In the genomic region with DNA sequence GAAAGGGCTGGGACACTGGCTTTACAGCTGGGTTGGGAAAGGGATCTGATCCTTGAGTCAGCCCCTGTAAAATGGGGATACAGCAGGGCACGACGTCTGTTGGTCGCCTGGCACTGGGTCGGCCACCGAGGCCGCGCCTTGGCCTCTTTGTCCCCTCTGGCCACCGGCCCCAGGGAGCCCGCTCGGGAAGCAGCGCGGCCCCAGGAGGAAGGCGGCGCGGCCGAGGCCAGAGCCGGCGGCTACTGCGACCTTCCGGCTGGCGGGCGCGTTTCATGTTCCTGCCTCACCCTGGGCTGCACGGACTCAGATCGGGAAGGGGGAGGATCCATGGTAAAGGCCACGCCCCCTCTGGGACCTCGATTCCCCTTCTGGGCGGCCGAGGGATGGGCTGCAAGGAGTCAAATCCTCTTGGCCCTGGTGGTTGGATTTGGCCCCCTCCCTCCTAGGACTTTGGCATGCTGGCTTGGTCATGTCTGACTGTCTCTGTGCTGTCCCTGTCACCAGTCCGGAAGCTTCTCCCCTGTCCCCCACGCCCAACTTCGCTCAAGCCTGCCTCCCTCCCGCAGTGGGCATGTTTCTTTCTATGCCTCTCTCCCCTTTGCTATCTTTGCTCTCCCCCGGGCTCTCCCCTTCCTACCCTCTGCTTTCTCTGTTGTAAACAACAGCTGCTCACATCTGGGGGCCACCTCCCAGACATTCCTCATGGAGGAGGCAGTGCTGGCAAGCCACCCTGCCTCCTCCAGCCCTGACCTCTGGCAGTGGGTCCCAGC, we compare ENCODE assay signal across 8 cellular contexts. TPM values are rescaled to one million over a fixed set of nuclear protein-coding genes. Genes with fewer than 3 reads are reported as not detected.
A peak's percentile ranks its signal among the peaks of the same experiment; 100 is the strongest.
DNase-seq lines count a peak whose midpoint lies in the region; ATAC-seq, FAIRE-seq and TF ChIP-seq lines count a peak whose summit lies in the region.

No MANE protein-coding gene starts in this region.

- H3K9me3 ChIP-seq in BLaER1: no peaks in the 10 kb centered on the region

- no peaks in the 10 kb centered on the region for H3K27me3 ChIP-seq in BLaER1

- peaks cover 81% of the 10 kb centered on the region for H3K36me3 ChIP-seq in BLaER1

- peak overlapping the region; percentile 58; the same call in 1 of the 2 replicates for H3K27ac ChIP-seq in BLaER1

- no peak for FAIRE-seq in GM19239 (lab: Jason Lieb, UNC)

- peaks cover 81% of the 10 kb centered on the region for H3K4me1 ChIP-seq in BLaER1

- TF ChIP-seq CTCF in fibroblast of villous mesenchyme (IDR thresholded peaks at IDR 0.05; ENCODE audit: insufficient read depth, low read depth, low read length): no peak
- TF ChIP-seq CTCF in natural killer cell (IDR thresholded peaks at IDR 0.05): no peak

- H3K4me2 ChIP-seq in BLaER1: peak overlapping the region; percentile 29; the same call in 1 of the 2 replicates

- no peaks in the 10 kb centered on the region for H3K27me3 Mint-ChIP-seq in natural killer cell (ENCODE audit: low read depth in 2 of 2)

- peaks cover 16% of the 10 kb centered on the region; the same call in 1 of the 2 replicates for H4K20me1 ChIP-seq in BLaER1

- peak overlapping the region; percentile 75 for H3K4me3 Mint-ChIP-seq in natural killer cell

- H3K36me3 Mint-ChIP-seq in natural killer cell: no peaks in the 10 kb centered on the region

- ATAC-seq in natural killer cell (peak in 1 of 3 donors; percentile 64), HG03520 (IDR thresholded peaks at IDR 0.05; ENCODE audit: unreplicated experiment) (no peak), GM18868 (IDR thresholded peaks at IDR 0.05; ENCODE audit: unreplicated experiment) (no peak)

- DNase-seq in NCI-H748 treated with DMSO at 0.1 percent for 48 hours (lab: John Stamatoyannopoulos, UW): peak; percentile 25
- peak; percentile 81 for DNase-seq in fibroblast of villous mesenchyme (ENCODE audit: low read depth)
- DNase-seq in natural killer cell: no peak
- no peak for DNase-seq in GM19239 (ENCODE audit: insufficient read length, low spot score)
- DNase-seq in activated T-cell treated with anti-CD3 and anti-CD28 coated beads for 4 hours: no peak

- H3K4me1 Mint-ChIP-seq in natural killer cell: peaks cover 5 to 7% of the 10 kb centered on the region in 2 donors

- no peak overlapping the region for H3K4me3 ChIP-seq in BLaER1
- peak overlapping the region; percentile 29 for H3K4me3 ChIP-seq in fibroblast of villous mesenchyme (ENCODE audit: low read depth, low read length)

- peak overlapping the region; percentile 38; the same call in 1 of the 2 replicates for H3K9ac ChIP-seq in BLaER1

- intact Hi-C loops in natural killer cell (cut with micrococcal nuclease): no loop called here

- peak overlapping the region in 1 of 2 donors; percentile 66 for H3K27ac Mint-ChIP-seq in natural killer cell

- no peaks in the 10 kb centered on the region for H3K9me3 Mint-ChIP-seq in natural killer cell

RNA-seq across cellular contexts. Expression of gene FPGS, which starts 25.8 kb away (rescaled TPM):
- total RNA-seq in fibroblast of villous mesenchyme (77.7 and 93.7 TPM in 2 replicates), natural killer cell (100 to 1,000 TPM in 2 of 3 donors, 10 to 100 TPM in 1; 99.1 to 108 (median 107) TPM)

RNA-seq across cellular contexts. Expression of gene ENG, which starts 26.0 kb away (rescaled TPM):
- total RNA-seq in fibroblast of villous mesenchyme: 25.8 and 30.7 TPM in 2 replicates
- 10 to 100 TPM in 2 of 3 donors, 1 to 10 TPM in 1; 8.5 to 13.6 (median 12.3) TPM for total RNA-seq in natural killer cell

RNA-seq across cellular contexts. Expression of gene CDK9, which starts 42.6 kb away (rescaled TPM):
- total RNA-seq in fibroblast of villous mesenchyme (37.0 and 50.1 TPM in 2 replicates), natural killer cell (100 to 1,000 TPM; 181 to 207 (median 188) TPM)

RNA-seq across cellular contexts. Expression of gene AK1, which starts 49.0 kb away (rescaled TPM):
- 37.1 and 43.8 TPM in 2 replicates for total RNA-seq in fibroblast of villous mesenchyme
- 10 to 100 TPM; 47.3 to 76.3 (median 54.2) TPM for total RNA-seq in natural killer cell

RNA-seq across cellular contexts. Expression of gene SH2D3C, which starts 50.0 kb away (rescaled TPM):
- total RNA-seq in fibroblast of villous mesenchyme: 0.32 and 0.43 TPM in 2 replicates
- total RNA-seq in natural killer cell: 10 to 100 TPM; 42.8 to 86.8 (median 56.6) TPM

Comparison
In these comparisons a context has a peak if more than half of its experiments do, and no peak if none do; other contexts are left out.
1. DNase-seq: peak in NCI-H748 treated with DMSO at 0.1 percent for 48 hours (single experiment) and fibroblast of villous mesenchyme (single experiment); none in natural killer cell (single experiment), GM19239 (single experiment) and activated T-cell treated with anti-CD3 and anti-CD28 coated beads for 4 hours (single experiment).